Comparison of ENCODE assay signal across 8 cellular contexts in the genomic region with DNA sequence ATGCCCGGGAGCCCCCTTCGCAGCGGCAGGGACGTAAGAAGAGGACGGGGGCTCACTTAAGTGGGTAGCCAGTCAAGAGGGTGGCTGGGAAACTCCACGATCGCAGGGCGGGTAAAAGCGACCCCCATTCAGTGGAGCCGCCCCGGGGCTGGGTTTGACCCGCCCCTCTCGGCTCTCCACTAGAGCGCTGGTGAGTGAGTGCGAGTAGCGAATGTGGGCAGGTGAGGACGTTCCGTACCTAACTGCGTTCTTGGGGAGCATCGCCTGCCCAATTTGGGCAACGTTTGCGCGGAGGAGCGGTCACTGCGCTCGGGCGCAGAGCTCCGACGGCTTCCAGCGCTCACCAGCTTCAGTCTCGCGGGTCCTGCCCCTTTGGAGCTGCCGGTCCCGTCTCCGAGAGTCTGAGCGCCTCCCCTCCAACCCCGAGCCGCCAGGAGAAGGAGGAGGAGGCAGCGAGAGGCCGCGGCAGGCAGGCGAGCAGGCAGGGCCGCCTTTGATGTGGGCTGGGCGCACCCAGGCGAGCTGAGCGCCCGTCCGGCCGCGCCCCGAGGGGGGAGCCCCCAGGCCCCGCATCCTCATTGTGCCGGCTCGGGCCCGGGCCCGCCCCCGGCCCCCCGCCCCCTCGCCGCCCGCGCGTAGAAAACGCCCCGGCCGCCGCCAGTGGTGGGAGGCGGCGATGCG. TPM values are rescaled to one million over a fixed set of nuclear protein-coding genes. Genes with fewer than 3 reads are reported as not detected.
DNase-seq lines count a peak whose midpoint lies in the region; ATAC-seq and TF ChIP-seq lines count a peak whose summit lies in the region.

A gene with protein sequence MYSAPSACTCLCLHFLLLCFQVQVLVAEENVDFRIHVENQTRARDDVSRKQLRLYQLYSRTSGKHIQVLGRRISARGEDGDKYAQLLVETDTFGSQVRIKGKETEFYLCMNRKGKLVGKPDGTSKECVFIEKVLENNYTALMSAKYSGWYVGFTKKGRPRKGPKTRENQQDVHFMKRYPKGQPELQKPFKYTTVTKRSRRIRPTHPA (plus strand): TSS at position 666 of the 681 bp plus-strand sequence. CDS start 553 bp downstream, outside the sequence.

- no peak within 1 kb of the TSS for H3K27ac ChIP-seq in CD8-positive, alpha-beta T cell (ENCODE audit: low read depth, low read length)
- no peak within 1 kb of the TSS for H3K27ac ChIP-seq in muscle layer of colon (ENCODE audit: low read depth, low read length)
- peak within 1 kb of the TSS in 1 of 4 donors; percentile 20 for H3K27ac ChIP-seq in transverse colon

- POLR2A ChIA-PET in CD8-positive, alpha-beta T cell (lab: Charles Lee): interaction anchor here (1.0 kb wide), 1 partner anchor 32 kb away, joined by 5 read pairs; a partner anchor contains a TSS

- H3K9ac ChIP-seq in muscle layer of colon (ENCODE audit: low read length): no peak within 1 kb of the TSS

- peak within 1 kb of the TSS; percentile 58 for H3K4me3 ChIP-seq in CD8-positive, alpha-beta T cell (ENCODE audit: low read depth, low read length)
- peak within 1 kb of the TSS; percentile 39 to 60 for H3K4me3 ChIP-seq in muscle layer of colon (ENCODE audit: low read depth in 1 of 2, low read length in 2 of 2)
- peak within 1 kb of the TSS in 3 of 4 donors; percentile 23 to 48 (median 40) for H3K4me3 ChIP-seq in transverse colon

- peak in 2 of 7 experiments; percentile 23 to 31 for DNase-seq in CD8-positive, alpha-beta T cell
- DNase-seq in KBM-7: peak; percentile 49
- DNase-seq in activated CD4-positive, CD25-positive, alpha-beta regulatory T cell treated with anti-CD3 and anti-CD28 coated beads, Interleukin-2, amount 50 U/mL, for 72 hours: peak; percentile 56
- DNase-seq in erythroblast (lab: John Stamatoyannopoulos, UW): peak; percentile 28 to 29
- peak; percentile 20 for DNase-seq in transverse colon
- no peak for DNase-seq in medulla oblongata (ENCODE audit: extremely low spot score)

- TF ChIP-seq EP300 in transverse colon (IDR thresholded peaks at IDR 0.05; ENCODE audit: low read depth): no peak

- H3K4me1 Mint-ChIP-seq in CD8-positive, alpha-beta T cell (ENCODE audit: low read depth): peaks cover 9% of the 10 kb centered on the region

- H3K27me3 Mint-ChIP-seq in CD8-positive, alpha-beta T cell (ENCODE audit: low read depth): peaks cover 30% of the 10 kb centered on the region

- H3K36me3 ChIP-seq in CD8-positive, alpha-beta T cell (ENCODE audit: insufficient read depth, low read length): no peaks in the 10 kb centered on the region
- H3K36me3 ChIP-seq in muscle layer of colon (ENCODE audit: insufficient read depth, low read length): no peaks in the 10 kb centered on the region
- no peaks in the 10 kb centered on the region for H3K36me3 ChIP-seq in transverse colon

- no peak for TF ChIP-seq POLR2A in erythroblast (IDR thresholded peaks at IDR 0.05; ENCODE audit: low read length)
- no peak for TF ChIP-seq POLR2A in transverse colon (IDR thresholded peaks at IDR 0.05)

- 1% methylated on average over 60 of the region's 70 CpGs; no CpG with 5 or more reads in 1 of the 2 donors for WGBS in transverse colon (ENCODE audit: low coverage in 1 of 2), 2 donors

- intact Hi-C loops in CD8-positive, alpha-beta T cell (cut with DNase I, micrococcal nuclease): loop anchor here (1.0 to 10.0 kb wide), 5 partner anchors 488 to 874 kb away; no protein-coding TSS in a partner anchor
- intact Hi-C loops in transverse colon (cut with DNase I; ENCODE audit: low total_unique reads): loop anchor here (2.0 kb wide), 1 partner anchor 492 kb away; no protein-coding TSS in a partner anchor

- CTCF ChIA-PET in CD8-positive, alpha-beta T cell (lab: Charles Lee): interaction anchor here (0.6 to 2.7 kb wide), 5 partner anchors 10 to 623 kb away, joined by 3 to 22 read pairs (median 3); no protein-coding TSS in a partner anchor

- in situ Hi-C loops in KBM-7 (cut with MboI; ENCODE audit: low pct_unique_long_range_greater_than_20kb, low sequenced_read_pairs) (no loop called here), transverse colon (cut with MboI; ENCODE audit: low pct_ligation_motif_present in 1 of 4, low pct_unique_long_range_greater_than_20kb in 1 of 4, low sequenced_read_pairs in 3 of 4) (loop anchor here (10.0 to 25.0 kb wide), 3 partner anchors 486 to 618 kb away; no protein-coding TSS in a partner anchor)

- no peaks in the 10 kb centered on the region for H3K9me3 ChIP-seq in CD8-positive, alpha-beta T cell (ENCODE audit: low read length)
- H3K9me3 ChIP-seq in muscle layer of colon (ENCODE audit: low read length) (no peaks in the 10 kb centered on the region), transverse colon (no peaks in the 10 kb centered on the region)

- peaks cover 11% of the 10 kb centered on the region for H3K27me3 ChIP-seq in CD8-positive, alpha-beta T cell (ENCODE audit: insufficient read depth, low read length)
- peaks cover 0 to 11% of the 10 kb centered on the region in 2 donors for H3K27me3 ChIP-seq in muscle layer of colon (ENCODE audit: control insufficient read depth in 1 of 2, insufficient read depth in 2 of 2, low read length in 2 of 2)
- peaks cover 29% of the 10 kb centered on the region for H3K27me3 ChIP-seq in transverse colon

- H3K4me3 Mint-ChIP-seq in CD8-positive, alpha-beta T cell: peak within 1 kb of the TSS; percentile 80

- H3K36me3 Mint-ChIP-seq in CD8-positive, alpha-beta T cell: peaks cover 3% of the 10 kb centered on the region

- ATAC-seq in CD8-positive, alpha-beta T cell: peak; percentile 38
- ATAC-seq in GM19463 (IDR thresholded peaks at IDR 0.05; ENCODE audit: unreplicated experiment): peak; percentile 49

- peaks cover 18% of the 10 kb centered on the region for H3K4me1 ChIP-seq in CD8-positive, alpha-beta T cell (ENCODE audit: insufficient read depth, low read length)
- peaks cover 22% of the 10 kb centered on the region for H3K4me1 ChIP-seq in muscle layer of colon (ENCODE audit: insufficient read depth, low read length)
- peaks cover 19 to 30% (median 27%) of the 10 kb centered on the region in 4 donors for H3K4me1 ChIP-seq in transverse colon

- no peak within 1 kb of the TSS for H3K27ac Mint-ChIP-seq in CD8-positive, alpha-beta T cell

- no peaks in the 10 kb centered on the region for H3K9me3 Mint-ChIP-seq in CD8-positive, alpha-beta T cell

- TF ChIP-seq CTCF in CD8-positive, alpha-beta T cell (IDR thresholded peaks at IDR 0.05): peak; percentile 6
- peak in 3 of 5 experiments; percentile 14 to 38 (median 26) for TF ChIP-seq CTCF in transverse colon (IDR thresholded peaks at IDR 0.05)

RNA-seq across cellular contexts. Expression of the gene that starts here (rescaled TPM):
- total RNA-seq in CD8-positive, alpha-beta T cell: under 1 TPM; 0.57 to 0.83 TPM
- total RNA-seq in transverse colon: under 1 TPM in 2 of 4 donors, not detected in 2; 0.14 to 0.32 TPM

Comparison
In these comparisons a context has a peak if more than half of its experiments do, and no peak if none do; other contexts are left out.
1. Peak in ATAC-seq and H3K4me3 ChIP-seq in CD8-positive, alpha-beta T cell; RNA of the gene not detected or under 1 TPM.
2. Peak in DNase-seq and H3K4me3 ChIP-seq in transverse colon; RNA of the gene not detected or under 1 TPM.